Comparison of ENCODE assay signal across 10 cellular contexts in the genomic region with DNA sequence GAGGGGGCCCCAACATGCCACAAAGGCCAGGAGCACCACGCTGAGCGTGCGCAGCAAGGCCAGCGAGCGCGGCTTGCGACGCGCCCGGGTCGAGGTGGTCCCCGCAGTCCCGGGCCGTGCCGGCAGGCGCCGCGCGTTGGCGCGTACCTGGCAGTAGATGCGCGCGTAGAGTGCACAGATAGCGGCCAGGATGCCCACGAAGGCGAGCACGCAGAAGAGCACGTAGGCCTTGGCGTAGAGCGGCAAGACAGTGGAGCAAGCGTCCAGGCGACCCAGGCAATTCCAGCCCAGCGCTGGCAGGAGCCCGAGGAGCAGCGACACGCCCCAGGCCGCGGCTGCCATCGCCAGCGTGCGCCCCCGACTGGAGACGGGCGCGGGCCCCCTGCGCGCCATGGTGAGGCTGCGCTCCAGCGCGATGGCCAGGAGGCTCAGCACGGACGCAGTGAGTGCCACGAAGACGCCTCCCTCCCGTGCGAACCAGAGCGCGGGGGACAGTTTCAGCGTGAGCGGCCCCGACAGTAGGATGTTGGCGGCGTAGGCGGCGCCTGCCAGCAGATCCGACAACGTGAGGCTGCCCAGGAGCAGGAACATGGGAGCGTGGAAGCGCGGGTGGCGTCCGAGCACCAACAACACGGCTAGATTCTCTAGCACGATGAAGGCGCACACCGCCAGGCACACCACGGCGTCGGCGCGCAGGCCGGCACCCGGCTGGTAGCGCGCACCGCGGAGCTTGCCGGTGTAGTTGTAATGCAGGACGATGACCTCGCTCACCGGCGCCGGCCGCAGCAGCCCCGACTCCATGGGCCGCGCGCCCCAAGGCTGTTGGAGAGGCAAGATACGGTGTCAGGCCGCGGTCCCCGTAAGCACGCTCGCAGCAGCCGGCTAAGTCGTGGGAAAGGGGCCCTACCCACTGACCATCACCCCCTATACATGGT. TPM values are rescaled to one million over a fixed set of nuclear protein-coding genes. Genes with fewer than 3 reads are reported as not detected.
A peak's percentile ranks its signal among the peaks of the same experiment; 100 is the strongest.
DNase-seq lines count a peak whose midpoint lies in the region; ATAC-seq and TF ChIP-seq lines count a peak whose summit lies in the region.
"Had no signal": no experiment of that assay in that cellular context is flagged by ENCODE, and none has a peak within 500 bp of the region (broad histone marks: within the 10 kb centered on the region; RNA-seq: fewer than 3 reads in every experiment).

No MANE protein-coding gene starts in this region.

- no peak overlapping the region for H3K4ac ChIP-seq in H9 (ENCODE audit: low read depth, low read length)

- ATAC-seq in stimulated activated memory B cell treated with anti-CD40 and anti-IgM and Interleukin-4, amounts not matched to agents 10 μg/mL and 1 μg/mL and 100 μg/mL, for 72 hours: no peak
- no peak for ATAC-seq in heart left ventricle

- no peak overlapping the region for H2BK12ac ChIP-seq in H9 (ENCODE audit: insufficient read length, low read depth, low read length)

- H2BK15ac ChIP-seq in H9 (ENCODE audit: low read depth, low read length): no peak overlapping the region

- H3K14ac ChIP-seq in H9 (ENCODE audit: insufficient read depth, low read length): no peak overlapping the region

- no peak overlapping the region for H3K9ac ChIP-seq in H9 (ENCODE audit: extremely low read depth, insufficient read length, low read length)

- no peaks in the 10 kb centered on the region; a peak in 1 of 5 replicates for H3K9me3 Mint-ChIP-seq in H9
- no peaks in the 10 kb centered on the region for H3K9me3 Mint-ChIP-seq in activated T-cell treated with anti-CD3 and anti-CD28 coated beads, Interleukin-2, amount 50 U/mL, for 24 hours
- H3K9me3 Mint-ChIP-seq in stimulated activated memory B cell treated with anti-CD40 and anti-IgM and Interleukin-4, amounts not matched to agents 10 μg/mL and 1 μg/mL and 100 μg/mL, for 72 hours: no peaks in the 10 kb centered on the region
- H3K9me3 Mint-ChIP-seq: activated naive CD4-positive, alpha-beta T cell treated with anti-CD3 and anti-CD28 coated beads, Interleukin-2, amount 50 U/mL, for 72 hours had no signal

- H3K56ac ChIP-seq in H9 (ENCODE audit: insufficient read length, low read depth, low read length): no peak overlapping the region

- peaks cover 7 to 10% (median 8%) of the 10 kb centered on the region in 3 experiments; a peak in 6 of 7 replicates for H3K36me3 Mint-ChIP-seq in H9 (ENCODE audit: insufficient read depth in 1 of 3, low read depth in 3 of 3)
- H3K36me3 Mint-ChIP-seq in activated T-cell treated with anti-CD3 and anti-CD28 coated beads, Interleukin-2, amount 50 U/mL, for 24 hours (ENCODE audit: low read depth): no peaks in the 10 kb centered on the region
- H3K36me3 Mint-ChIP-seq in stimulated activated memory B cell treated with anti-CD40 and anti-IgM and Interleukin-4, amounts not matched to agents 10 μg/mL and 1 μg/mL and 100 μg/mL, for 72 hours: no peaks in the 10 kb centered on the region

- H2AFZ ChIP-seq in H9 (ENCODE audit: low read length): no peak overlapping the region

- no peak overlapping the region for H3K23ac ChIP-seq in H9 (ENCODE audit: insufficient read length, low read depth, low read length)

- no peak overlapping the region; a peak in 1 of 7 replicates for H3K27ac Mint-ChIP-seq in H9
- no peak overlapping the region for H3K27ac Mint-ChIP-seq in activated T-cell treated with anti-CD3 and anti-CD28 coated beads, Interleukin-2, amount 50 U/mL, for 24 hours
- no peak overlapping the region for H3K27ac Mint-ChIP-seq in stimulated activated memory B cell treated with anti-CD40 and anti-IgM and Interleukin-4, amounts not matched to agents 10 μg/mL and 1 μg/mL and 100 μg/mL, for 72 hours
- H3K27ac Mint-ChIP-seq: activated naive CD4-positive, alpha-beta T cell treated with anti-CD3 and anti-CD28 coated beads, Interleukin-2, amount 50 U/mL, for 72 hours had no signal

- intact Hi-C loops in heart left ventricle (cut with DNase I): no loop called here

- H2BK120ac ChIP-seq in H9 (ENCODE audit: low read depth, low read length, poor library complexity, severe bottlenecking): no peak overlapping the region

- H3K4me3 Mint-ChIP-seq in H9: peak overlapping the region in 1 of 2 experiments; percentile 55; a peak in 3 of 5 replicates
- peak overlapping the region; percentile 25 for H3K4me3 Mint-ChIP-seq in activated T-cell treated with anti-CD3 and anti-CD28 coated beads, Interleukin-2, amount 50 U/mL, for 24 hours
- H3K4me3 Mint-ChIP-seq in stimulated activated memory B cell treated with anti-CD40 and anti-IgM and Interleukin-4, amounts not matched to agents 10 μg/mL and 1 μg/mL and 100 μg/mL, for 72 hours: no peak overlapping the region

- H3K27ac ChIP-seq in H9 (ENCODE audit: insufficient read length, low read depth, low read length): no peak overlapping the region
- no peak overlapping the region for H3K27ac ChIP-seq in iPS DF 6.9 (ENCODE audit: low read length)
- no peak overlapping the region for H3K27ac ChIP-seq in heart left ventricle

- no peak overlapping the region for H4K91ac ChIP-seq in H9 (ENCODE audit: insufficient read length, low read depth, low read length)

- H3K9me3 ChIP-seq in H9 (ENCODE audit: control insufficient read depth, low read depth, low read length): no peaks in the 10 kb centered on the region
- H3K9me3 ChIP-seq in iPS DF 6.9 (ENCODE audit: control insufficient read depth, insufficient read depth, low read length): no peaks in the 10 kb centered on the region
- H3K9me3 ChIP-seq in heart left ventricle: no peaks in the 10 kb centered on the region

- peak; percentile 78 for DNase-seq in H9
- peak; percentile 67 for DNase-seq in activated T-cell treated with anti-CD3 and anti-CD28 coated beads, Interleukin-2, amount 50 U/mL, for 24 hours
- no peak for DNase-seq in iPS DF 6.9 (ENCODE audit: low read depth, low spot score)
- DNase-seq in stimulated activated CD4-positive, alpha-beta T cell treated with anti-CD3 and anti-CD28 coated beads, Interleukin-4, amount 100 ng/mL, for 4 hours: peak; percentile 16 to 37
- DNase-seq in DMS114 treated with DMSO at 0.1 percent for 48 hours (lab: John Stamatoyannopoulos, UW; ENCODE audit: unreplicated experiment): no peak
- no peak for DNase-seq in NCI-H748 (lab: John Stamatoyannopoulos, UW; ENCODE audit: unreplicated experiment)
- no peak for DNase-seq in heart left ventricle

- H4K20me1 ChIP-seq in H9 (ENCODE audit: control insufficient read depth, insufficient read depth, insufficient read length): no peaks in the 10 kb centered on the region

- H3K36me3 ChIP-seq in iPS DF 6.9 (ENCODE audit: control insufficient read depth, insufficient read depth, low read length) (no peaks in the 10 kb centered on the region; the same call in 1 of the 2 replicates), heart left ventricle (no peaks in the 10 kb centered on the region)

- WGBS in H9 (ENCODE audit: extremely low coverage, insufficient read length, low lambda C conversion rate): no CpG with 5 or more reads among the region's 107 CpGs
- WGBS in iPS DF 6.9 (ENCODE audit: insufficient coverage, insufficient read length): no CpG with 5 or more reads among the region's 107 CpGs
- WGBS in heart left ventricle, 4 donors: 9 to 31% (median 21%) methylated on average over 33 to 107 of the region's 107 CpGs

- TF ChIP-seq CTCF in H9 (conservative IDR thresholded peaks at IDR 0.05) (no peak), heart left ventricle (IDR thresholded peaks at IDR 0.05) (no peak)

- H3K4me2 ChIP-seq in H9 (ENCODE audit: insufficient read depth, insufficient read length, low read length): peak overlapping the region; percentile 21

- H3T11ph ChIP-seq in H9 (ENCODE audit: low read length): no peak overlapping the region

- no peak for TF ChIP-seq POLR2A in heart left ventricle (IDR thresholded peaks at IDR 0.05)

- H3K4me1 Mint-ChIP-seq in H9: peaks cover 22 to 24% of the 10 kb centered on the region in 2 experiments
- peaks cover 33% of the 10 kb centered on the region for H3K4me1 Mint-ChIP-seq in activated T-cell treated with anti-CD3 and anti-CD28 coated beads, Interleukin-2, amount 50 U/mL, for 24 hours (ENCODE audit: low read depth)
- H3K4me1 Mint-ChIP-seq in stimulated activated memory B cell treated with anti-CD40 and anti-IgM and Interleukin-4, amounts not matched to agents 10 μg/mL and 1 μg/mL and 100 μg/mL, for 72 hours: peaks cover 40% of the 10 kb centered on the region

- peaks cover 16% of the 10 kb centered on the region for H3K27me3 Mint-ChIP-seq in H9 (ENCODE audit: low read depth)
- H3K27me3 Mint-ChIP-seq in activated T-cell treated with anti-CD3 and anti-CD28 coated beads, Interleukin-2, amount 50 U/mL, for 24 hours: peaks cover 68% of the 10 kb centered on the region
- H3K27me3 Mint-ChIP-seq in stimulated activated memory B cell treated with anti-CD40 and anti-IgM and Interleukin-4, amounts not matched to agents 10 μg/mL and 1 μg/mL and 100 μg/mL, for 72 hours: peaks cover 67% of the 10 kb centered on the region

- H3K79me2 ChIP-seq in H9 (ENCODE audit: insufficient read depth, low read length): no peaks in the 10 kb centered on the region

- H3K4me3 ChIP-seq in iPS DF 6.9 (ENCODE audit: low read length): peak overlapping the region; percentile 41; the same call in 1 of the 2 replicates
- peak overlapping the region in 2 of 12 donors; percentile 8 to 28 for H3K4me3 ChIP-seq in heart left ventricle

- peaks cover 19% of the 10 kb centered on the region for H3K23me2 ChIP-seq in H9 (ENCODE audit: insufficient read length, low read depth, low read length, poor library complexity, severe bottlenecking)

- H3K27me3 ChIP-seq in H9 (ENCODE audit: insufficient read depth, low read length) (peaks cover 7% of the 10 kb centered on the region; the same call in 1 of the 2 replicates), iPS DF 6.9 (ENCODE audit: control insufficient read depth, insufficient read depth, low read length) (peaks cover 30% of the 10 kb centered on the region), heart left ventricle (peaks cover 29 to 89% (median 72%) of the 10 kb centered on the region in 9 donors)

- no peak overlapping the region for H4K8ac ChIP-seq in H9 (replicated peaks; ENCODE audit: insufficient read length, low read depth, low read length)

- no peak overlapping the region for H2BK5ac ChIP-seq in H9 (ENCODE audit: insufficient read length, low read length)

- H3K4me1 ChIP-seq in H9 (ENCODE audit: insufficient read depth, low read length) (no peaks in the 10 kb centered on the region; the same call in 1 of the 2 replicates), iPS DF 6.9 (ENCODE audit: control insufficient read depth, insufficient read depth, low read length) (peaks cover 6% of the 10 kb centered on the region), heart left ventricle (peaks cover 0 to 42% (median 15%) of the 10 kb centered on the region in 12 donors)

- no peak overlapping the region for H4K5ac ChIP-seq in H9 (ENCODE audit: insufficient read length, low read depth, low read length)

- H2BK20ac ChIP-seq in H9 (ENCODE audit: low read depth, low read length, poor library complexity, severe bottlenecking): no peak overlapping the region

- H3K18ac ChIP-seq in H9 (ENCODE audit: insufficient read length, low read depth, low read length): no peak overlapping the region

- no peaks in the 10 kb centered on the region for H3K79me1 ChIP-seq in H9 (ENCODE audit: insufficient read depth, low read depth, low read length, poor library complexity, severe bottlenecking)

- H2AK5ac ChIP-seq in H9 (ENCODE audit: insufficient read length, low read length): no peak overlapping the region

RNA-seq across cellular contexts. Expression of a gene that starts 2.8 kb away (rescaled TPM):
- total RNA-seq in H9 (2021): 7.1 and 8.1 TPM in 2 replicates
- total RNA-seq in heart left ventricle: 1 to 10 TPM in 1 of 9 donors, under 1 TPM in 5, not detected in 3; 0.23 to 1.7 (median 0.32) TPM
- under 1 TPM in 1 of 2 donors, not detected in 1; 0.10 TPM for polyA plus RNA-seq in heart left ventricle
- total RNA-seq: MCF 10A had no signal

RNA-seq across cellular contexts. Expression of a gene that starts 11.3 kb away (rescaled TPM):
- 88.7 and 101 TPM in 2 replicates for total RNA-seq in H9 (2021)
- 10 to 100 TPM; 52.8 to 94.2 (median 65.4) TPM for total RNA-seq in heart left ventricle
- polyA plus RNA-seq in heart left ventricle: 10 to 100 TPM; 68.3 to 71.3 TPM

RNA-seq across cellular contexts. Expression of a gene that starts 29.2 kb away (rescaled TPM):
- total RNA-seq in H9 (2021) (55.2 and 55.8 TPM in 2 replicates), heart left ventricle (10 to 100 TPM; 47.3 to 76.1 (median 55.3) TPM)
- 10 to 100 TPM; 55.9 to 83.5 TPM for polyA plus RNA-seq in heart left ventricle

RNA-seq across cellular contexts. Expression of a gene that starts 51.3 kb away (rescaled TPM):
- total RNA-seq in H9 (2021) (57.4 and 63.8 TPM in 2 replicates), heart left ventricle (10 to 100 TPM in 6 of 9 donors, 1 to 10 TPM in 3; 6.7 to 13.0 (median 10.4) TPM)
- 10 to 100 TPM in 1 of 2 donors, 1 to 10 TPM in 1; 9.8 to 15.0 TPM for polyA plus RNA-seq in heart left ventricle

RNA-seq across cellular contexts. Expression of a gene that starts 54.3 kb away (rescaled TPM):
- total RNA-seq in H9 (2021) (2.8 and 3.7 TPM in 2 replicates), heart left ventricle (10 to 100 TPM in 6 of 9 donors, 1 to 10 TPM in 3; 6.8 to 19.9 (median 11.8) TPM)
- 10 to 100 TPM; 11.1 to 28.0 TPM for polyA plus RNA-seq in heart left ventricle

Comparison
In these comparisons a context has a peak if more than half of its experiments do, and no peak if none do; other contexts are left out.
1. DNase-seq: peak in H9 (single experiment), activated T-cell treated with anti-CD3 and anti-CD28 coated beads, Interleukin-2, amount 50 U/mL, for 24 hours (single experiment) and stimulated activated CD4-positive, alpha-beta T cell treated with anti-CD3 and anti-CD28 coated beads, Interleukin-4, amount 100 ng/mL, for 4 hours (2 of 2); none in iPS DF 6.9 (single experiment), DMS114 treated with DMSO at 0.1 percent for 48 hours (single experiment), NCI-H748 (single experiment) and heart left ventricle (0 of 5).